ENCODE assay signal across 15 cellular contexts in genomic region chr2:205765147-205765546, GRCh38.
DNase-seq lines count a peak whose midpoint lies in the region; ATAC-seq and TF ChIP-seq lines count a peak whose summit lies in the region.
"Had no signal": no experiment of that assay in that cellular context is flagged by ENCODE, and none has a peak within 500 bp of the region (broad histone marks: within the 10 kb centered on the region; RNA-seq: fewer than 3 reads in every experiment).

No MANE protein-coding gene starts in this region.

- H3K4me3 Mint-ChIP-seq in brain (no peak overlapping the region), memory B cell (no peak overlapping the region)
- H3K4me3 Mint-ChIP-seq: B cell; CD4-positive, CD25-positive, alpha-beta regulatory T cell had no signal

- H3K4me2 ChIP-seq in IMR-90 (ENCODE audit: low read depth, low read length) = no peak overlapping the region

- H3K9me1 ChIP-seq in IMR-90 (ENCODE audit: insufficient read depth, low read length) = peaks cover 27% of the 10 kb centered on the region

- no peak overlapping the region for H3K27ac ChIP-seq in IMR-90 (ENCODE audit: insufficient read depth, low read length)
- peak overlapping the region; percentile 80 to 89 for H3K27ac ChIP-seq in uterus
- H3K27ac ChIP-seq: SJSA1 had no signal

- no peak overlapping the region for H2AK5ac ChIP-seq in IMR-90 (ENCODE audit: low read depth, low read length)

- H4K5ac ChIP-seq in IMR-90 (ENCODE audit: low read depth, low read length) = no peak overlapping the region

- ATAC-seq in IMR-90 (ENCODE audit: low read depth) (no peak), memory B cell (ENCODE audit: low read depth) (no peak)
- ATAC-seq: K562 had no signal

- no peak overlapping the region for H3K9ac ChIP-seq in IMR-90 (ENCODE audit: low read depth, low read length)

- TF ChIP-seq CTCF in IMR-90 (conservative IDR thresholded peaks at IDR 0.05; ENCODE audit: low read depth, low read length) (no peak), brain (conservative IDR thresholded peaks at IDR 0.05) (no peak), uterus (IDR thresholded peaks at IDR 0.05) (no peak)

- H3K4me3 ChIP-seq in IMR-90 (ENCODE audit: insufficient read depth, low read depth, low read length) = no peak overlapping the region
- no peak overlapping the region for H3K4me3 ChIP-seq in uterus
- H3K4me3 ChIP-seq: K562, SJSA1 had no signal

- H3K56ac ChIP-seq in IMR-90 (ENCODE audit: extremely low read depth, insufficient read depth, low read length) = no peak overlapping the region

- H2BK15ac ChIP-seq in IMR-90 (ENCODE audit: low read depth, low read length) = no peak overlapping the region

- H3K9me3 Mint-ChIP-seq in brain = no peaks in the 10 kb centered on the region
- H3K9me3 Mint-ChIP-seq in memory B cell = no peaks in the 10 kb centered on the region

- H3K14ac ChIP-seq in IMR-90 (replicated peaks; ENCODE audit: low read depth, low read length) = no peak overlapping the region

- no peaks in the 10 kb centered on the region for H3K27me3 ChIP-seq in IMR-90 (ENCODE audit: control insufficient read depth, insufficient read depth, low read length)
- no peaks in the 10 kb centered on the region for H3K27me3 ChIP-seq in uterus
- H3K27me3 ChIP-seq: SJSA1 had no signal

- H4K91ac ChIP-seq in IMR-90 (ENCODE audit: insufficient read depth, low read depth, low read length) = no peak overlapping the region

- no peak overlapping the region for H2BK120ac ChIP-seq in IMR-90 (ENCODE audit: low read depth, low read length)

- CTCF ChIA-PET in IMR-90 (lab: Yijun Ruan, JAX) = no interaction called here

- peaks cover 13% of the 10 kb centered on the region for H3K36me3 Mint-ChIP-seq in brain
- H3K36me3 Mint-ChIP-seq in memory B cell = no peaks in the 10 kb centered on the region
- H3K36me3 Mint-ChIP-seq: CD4-positive, CD25-positive, alpha-beta regulatory T cell had no signal

- intact Hi-C loops in IMR-90 (cut with micrococcal nuclease) (loop anchor here (10.0 kb wide), 1 partner anchor 1500 kb away; no protein-coding TSS in a partner anchor), uterus (cut with DNase I; ENCODE audit: low total_unique reads) (loop anchor here (10.0 kb wide), 1 partner anchor 120 kb away; no protein-coding TSS in a partner anchor)

- no peak overlapping the region for H3K18ac ChIP-seq in IMR-90 (ENCODE audit: low read depth, low read length)

- TF ChIP-seq RAD21 in IMR-90 (IDR thresholded peaks at IDR 0.05; ENCODE audit: low read length) = no peak

- TF ChIP-seq POLR2A in IMR-90 (IDR thresholded peaks at IDR 0.05; ENCODE audit: low read depth, low read length) (no peak), uterus (IDR thresholded peaks at IDR 0.05) (no peak)

- H3K27me3 Mint-ChIP-seq in brain = peaks cover 12% of the 10 kb centered on the region
- H3K27me3 Mint-ChIP-seq in memory B cell = peaks cover 12% of the 10 kb centered on the region

- BruUV-seq in IMR-90 (replicated peaks; lab: Mats Ljungman, UMichigan) = no TSS peak

- no peaks in the 10 kb centered on the region for H4K20me1 ChIP-seq in IMR-90 (ENCODE audit: insufficient read depth, low read length)

- no peak overlapping the region for H2AK9ac ChIP-seq in IMR-90 (replicated peaks; ENCODE audit: low read depth, low read length, poor library complexity)

- H3K36me3 ChIP-seq in IMR-90 (ENCODE audit: control insufficient read depth, insufficient read depth, low read length) (peaks cover 57% of the 10 kb centered on the region), uterus (no peaks in the 10 kb centered on the region)
- H3K36me3 ChIP-seq: HAP-1, SJSA1 had no signal

- H3K27ac Mint-ChIP-seq in brain (peak overlapping the region in 3 of 5 experiments; percentile 2 to 40 (median 7)), memory B cell (peak overlapping the region; percentile 46)
- H3K27ac Mint-ChIP-seq: B cell had no signal

- no peak overlapping the region for H2AFZ ChIP-seq in IMR-90 (replicated peaks; ENCODE audit: low read length, poor library complexity)

- in situ Hi-C loops in IMR-90 (cut with MboI; ENCODE audit: low sequenced_read_pairs) = no loop called here

- H4K8ac ChIP-seq in IMR-90 (ENCODE audit: low read depth in 2 of 2, low read length in 2 of 2) = no peak overlapping the region

- DNase-seq in IMR-90 (peak; percentile 35), memory B cell (ENCODE audit: low spot score in 2 of 2) (no peak), uterus (no peak), SKM-1 treated with dmso at 0.1 percent for 144 hours (lab: John Stamatoyannopoulos, UW; ENCODE audit: unreplicated experiment) (no peak), NCI-H187 treated with DMSO at 0.1 percent for 48 hours (lab: John Stamatoyannopoulos, UW) (no peak)
- no peak for DNase-seq in activated CD4-positive, alpha-beta T cell treated with anti-CD3 and anti-CD28 coated beads, Interleukin-2, amount 50 U/mL, for 4 hours
- DNase-seq: Caco-2; CD4-positive, CD25-positive, alpha-beta regulatory T cell; NCI-H1417 treated with DMSO at 0.1 percent for 48 hours; NCI-H2029 had no signal

- 80% methylated on average over 7 of the region's 8 CpGs; no CpG with 5 or more reads in 1 of the 2 experiments for WGBS in IMR-90 (ENCODE audit: extremely low coverage in 2 of 2, insufficient read length in 1 of 2), 2 experiments

- POLR2A ChIA-PET in IMR-90 (lab: Charles Lee; ENCODE audit: unreplicated experiment) = no interaction called here

- no peak overlapping the region for H2BK20ac ChIP-seq in IMR-90 (ENCODE audit: low read depth, low read length)

- no peak overlapping the region for H2BK5ac ChIP-seq in IMR-90 (ENCODE audit: low read depth, low read length, poor library complexity, severe bottlenecking)

- dilution Hi-C loops in IMR-90 (cut with HindIII; ENCODE audit: low sequenced_read_pairs, unreplicated experiment) = no loop called here

- H3K23ac ChIP-seq in IMR-90 (ENCODE audit: low read depth, low read length) = no peak overlapping the region

- H3K9me3 ChIP-seq in IMR-90 (ENCODE audit: control insufficient read depth, insufficient read depth, low read length) (no peaks in the 10 kb centered on the region), uterus (no peaks in the 10 kb centered on the region)
- H3K9me3 ChIP-seq: Caco-2, HAP-1, SJSA1 had no signal

- peaks cover 97% of the 10 kb centered on the region for H3K4me1 Mint-ChIP-seq in brain
- peaks cover 7% of the 10 kb centered on the region for H3K4me1 Mint-ChIP-seq in memory B cell

- no peaks in the 10 kb centered on the region for H3K79me1 ChIP-seq in IMR-90 (ENCODE audit: low read depth in 1 of 2, low read length in 2 of 2)

- no peak overlapping the region for H3K4ac ChIP-seq in IMR-90 (ENCODE audit: low read depth, low read length)

- H3K4me1 ChIP-seq in IMR-90 (ENCODE audit: control insufficient read depth, insufficient read depth, low read length) = peaks cover 20% of the 10 kb centered on the region
- H3K4me1 ChIP-seq in uterus = peaks cover 0 to 10% of the 10 kb centered on the region in 2 donors

TF ChIP-seq in IMR-90, 13 proteins besides CTCF, POLR2A, EP300 and RAD21:
- no peak for TF ChIP-seq CHD1 (IDR thresholded peaks at IDR 0.05; ENCODE audit: low read depth, low read length)
- TF ChIP-seq MXI1 (IDR thresholded peaks at IDR 0.05; ENCODE audit: borderline replicate concordance, low read depth, low read length) = no peak
- TF ChIP-seq SMC3 (IDR thresholded peaks at IDR 0.05; ENCODE audit: low read depth, low read length) = no peak
- no peak for TF ChIP-seq USF2 (IDR thresholded peaks at IDR 0.05; ENCODE audit: low read depth, low read length)
- TF ChIP-seq ELK1 (IDR thresholded peaks at IDR 0.05; ENCODE audit: borderline replicate concordance, low read depth, low read length) = no peak
- TF ChIP-seq BHLHE40 (IDR thresholded peaks at IDR 0.05; ENCODE audit: low read depth, low read length) = no peak
- no peak for TF ChIP-seq MAFK (IDR thresholded peaks at IDR 0.05; ENCODE audit: low read depth, low read length)
TF ChIP-seq in IMR-90: peak in this region for 0.
